25 cellular contexts compared by ENCODE assay signal in the genomic region with DNA sequence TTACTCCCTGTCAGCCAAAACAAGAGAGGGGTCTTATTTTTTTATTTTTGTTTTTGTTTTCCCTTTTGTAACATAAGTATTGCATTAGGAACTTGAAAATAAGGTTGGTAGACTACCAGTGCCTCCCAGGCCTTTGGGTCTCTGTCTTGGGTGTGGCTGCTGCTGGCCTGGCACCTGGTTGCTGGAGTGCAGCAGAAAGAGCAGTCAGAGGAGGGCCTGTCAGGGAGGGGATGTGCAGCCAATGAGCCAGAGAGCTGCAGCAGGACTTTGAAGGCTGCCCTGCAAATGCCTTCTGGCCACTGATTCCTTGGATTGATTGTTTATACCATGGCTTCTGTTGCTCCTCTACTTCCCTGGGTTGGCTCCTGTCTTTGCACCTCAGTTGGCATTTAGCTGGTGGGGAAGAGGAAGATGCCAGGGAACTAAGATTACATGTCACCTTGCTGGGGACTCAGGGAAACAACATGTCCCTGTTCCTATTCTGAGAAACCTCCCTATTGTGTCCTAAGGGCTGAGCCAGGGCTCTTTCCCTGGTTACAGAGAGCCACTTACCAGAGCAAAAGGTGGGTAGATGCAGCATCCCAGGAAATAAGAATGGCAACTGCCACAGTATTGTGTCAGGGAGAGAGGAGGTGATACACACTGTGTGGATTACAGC.
"Had no signal": no experiment of that assay in that cellular context is flagged by ENCODE, and none has a peak within 500 bp of the region (broad histone marks: within the 10 kb centered on the region; RNA-seq: fewer than 3 reads in every experiment).

No MANE protein-coding gene starts in this region.

- H3K36me3 Mint-ChIP-seq: activated naive CD8-positive, alpha-beta T cell treated with anti-CD3 and anti-CD28 coated beads for 36 hours had no signal

- H3K4me3 Mint-ChIP-seq: activated naive CD8-positive, alpha-beta T cell treated with anti-CD3 and anti-CD28 coated beads for 36 hours; activated T-cell treated with anti-CD3 and anti-CD28 coated beads, Interleukin-2, amount 50 U/mL, for 24 hours; dendritic cell treated with granulocyte-macrophage colony-stimulating factor and Interleukin-4, amounts not matched to agents 40 ng/mL and 50 ng/mL, for 4 days; nephron had no signal

- H3K36me3 ChIP-seq: upper lobe of right lung had no signal

- H3K79me2 ChIP-seq: parathyroid adenoma had no signal

- H3K9me3 ChIP-seq: neutrophil, upper lobe of right lung had no signal

- H3K4me3 ChIP-seq: smooth muscle cell, upper lobe of right lung had no signal

- ATAC-seq: sciatic nerve, upper lobe of right lung had no signal

- H2AFZ ChIP-seq: parathyroid adenoma had no signal

- H3K9ac ChIP-seq: parathyroid adenoma had no signal

- H3K27me3 ChIP-seq: neutrophil, upper lobe of right lung had no signal

- DNase-seq: activated CD4-positive, alpha-beta T cell treated with anti-CD3 and anti-CD28 coated beads for 1 hour; activated CD4-positive, alpha-beta T cell treated with anti-CD3 and anti-CD28 coated beads, Interleukin-2, amount 50 U/mL, for 4 hours; activated CD8-positive, alpha-beta memory T cell treated with anti-CD3 and anti-CD28 coated beads for 24 hours; activated CD8-positive, alpha-beta memory T cell treated with anti-CD3 and anti-CD28 coated beads, Interleukin-2, amount 50 U/mL, for 4 hours; activated naive CD4-positive, alpha-beta T cell; activated naive CD8-positive, alpha-beta T cell treated with anti-CD3 and anti-CD28 coated beads for 36 hours; activated T-cell treated with anti-CD3 and anti-CD28 coated beads, Interleukin-2, amount 50 U/mL, for 24 hours; effector CD8-positive, alpha-beta T cell; foreskin melanocyte; glutamatergic neuron; hippocampal formation; kidney glomerular epithelial cell; midbrain; stimulated activated CD4-positive, alpha-beta T cell treated with anti-CD3 and anti-CD28 coated beads, Interleukin-2, amount 100 ng/mL, for 48 hours; stimulated activated CD8-positive, alpha-beta memory T cell treated with anti-CD3 and anti-CD28 coated beads, Interleukin-4, amount 100 ng/mL, for 48 hours; stimulated activated naive CD4-positive, alpha-beta T cell; T-helper 9 cell; upper lobe of right lung had no signal

- H3K4me1 ChIP-seq: parathyroid adenoma had no signal

- H3K27me3 Mint-ChIP-seq: activated naive CD8-positive, alpha-beta T cell treated with anti-CD3 and anti-CD28 coated beads for 36 hours; activated T-cell treated with anti-CD3 and anti-CD28 coated beads, Interleukin-2, amount 50 U/mL, for 24 hours; dendritic cell treated with granulocyte-macrophage colony-stimulating factor and Interleukin-4, amounts not matched to agents 40 ng/mL and 50 ng/mL, for 4 days had no signal

- H3K4me2 ChIP-seq: smooth muscle cell had no signal

- H3K27ac Mint-ChIP-seq: activated naive CD8-positive, alpha-beta T cell treated with anti-CD3 and anti-CD28 coated beads for 36 hours; activated T-cell treated with anti-CD3 and anti-CD28 coated beads, Interleukin-2, amount 50 U/mL, for 24 hours; activated T-helper 2 cell treated with anti-CD3 and anti-CD28 coated beads, Interferon-gamma antibody, Interleukin-2, Interleukin-4, amounts not matched to agents 10 μg/mL and 5 μg/mL and 100 μg/mL, durations not matched to agents 14 hours and 24 hours and 36 hours; dendritic cell treated with granulocyte-macrophage colony-stimulating factor and Interleukin-4, amounts not matched to agents 40 ng/mL and 50 ng/mL, for 4 days had no signal

- H3K9me3 Mint-ChIP-seq: activated naive CD8-positive, alpha-beta T cell treated with anti-CD3 and anti-CD28 coated beads for 36 hours; activated T-cell treated with anti-CD3 and anti-CD28 coated beads, Interleukin-2, amount 50 U/mL, for 24 hours; activated T-helper 2 cell treated with anti-CD3 and anti-CD28 coated beads, Interferon-gamma antibody, Interleukin-2, Interleukin-4, amounts not matched to agents 10 μg/mL and 5 μg/mL and 100 μg/mL, durations not matched to agents 14 hours and 24 hours and 36 hours; dendritic cell treated with granulocyte-macrophage colony-stimulating factor and Interleukin-4, amounts not matched to agents 40 ng/mL and 50 ng/mL, for 4 days; nephron had no signal

- H3K27ac ChIP-seq: neutrophil, parathyroid adenoma, upper lobe of right lung had no signal
